In genomic region chr3:193563999-193564398, GRCh38 we compare ENCODE assay signal across 8 cellular contexts. TPM values are rescaled to one million over a fixed set of nuclear protein-coding genes. Genes with fewer than 3 reads are reported as not detected.
DNase-seq lines count a peak whose midpoint lies in the region; ATAC-seq and TF ChIP-seq lines count a peak whose summit lies in the region.

No MANE protein-coding gene starts in this region.

- peak; percentile 96 for ATAC-seq in WTC11
- ATAC-seq in activated CD8-positive, alpha-beta memory T cell treated with anti-CD3 and anti-CD28 coated beads, Interleukin-2, amount 10 ng/mL, durations not matched to agents 7 days and 5 days, result no peak
- no peak for ATAC-seq in HG03159 (IDR thresholded peaks at IDR 0.05; ENCODE audit: unreplicated experiment)

- DNase-seq in D341Med (ENCODE audit: low spot score), result peak; percentile 40
- no peak for DNase-seq in HFFc6
- DNase-seq in WTC11 (ENCODE audit: low spot score), result peak; percentile 32
- peak; percentile 7 for DNase-seq in left kidney (ENCODE audit: low read depth, low spot score)
- no peak for DNase-seq in NK-92 (lab: John Stamatoyannopoulos, UW; ENCODE audit: unreplicated experiment)
- DNase-seq in activated CD8-positive, alpha-beta memory T cell treated with anti-CD3 and anti-CD28 coated beads, Interleukin-2, amount 10 ng/mL, durations not matched to agents 7 days and 5 days, result no peak
- DNase-seq in cerebellar nuclear complex (lab: John Stamatoyannopoulos, UW), result no peak

- H3K27me3 Mint-ChIP-seq in HFFc6 (ENCODE audit: insufficient read depth), result peaks cover 9% of the 10 kb centered on the region
- H3K27me3 Mint-ChIP-seq in WTC11 (ENCODE audit: low read depth), result no peaks in the 10 kb centered on the region
- H3K27me3 Mint-ChIP-seq in activated CD8-positive, alpha-beta memory T cell treated with anti-CD3 and anti-CD28 coated beads, Interleukin-2, amount 10 ng/mL, durations not matched to agents 7 days and 5 days, result no peaks in the 10 kb centered on the region

- POLR2A ChIA-PET in WTC11 (lab: Charles Lee), result interaction anchor here (0.5 kb wide), 1 partner anchor 35 kb away, joined by 3 read pairs; no protein-coding TSS in a partner anchor

- TF ChIP-seq CTCF in HFFc6 (IDR thresholded peaks at IDR 0.05) (peak; percentile 38; the same call in 1 of the 2 replicates), WTC11 (IDR thresholded peaks at IDR 0.05) (no peak)

- CTCF ChIA-PET in WTC11 (lab: Charles Lee), result interaction anchor here (1.1 to 1.5 kb wide), 3 partner anchors 9 to 373 kb away, joined by 4 to 6 read pairs (median 4); partner anchors contain the start of gene ATP13A4
- CTCF ChIA-PET in activated CD8-positive, alpha-beta memory T cell treated with anti-CD3 and anti-CD28 coated beads, Interleukin-2, amount 10 ng/mL, durations not matched to agents 7 days and 5 days (lab: Charles Lee), result no interaction called here

- no peak overlapping the region for H3K4me3 Mint-ChIP-seq in HFFc6
- no peak overlapping the region for H3K4me3 Mint-ChIP-seq in WTC11
- no peak overlapping the region for H3K4me3 Mint-ChIP-seq in activated CD8-positive, alpha-beta memory T cell treated with anti-CD3 and anti-CD28 coated beads, Interleukin-2, amount 10 ng/mL, durations not matched to agents 7 days and 5 days

- H3K4me1 Mint-ChIP-seq in HFFc6 (ENCODE audit: low read depth) (no peaks in the 10 kb centered on the region), WTC11 (no peaks in the 10 kb centered on the region)
- H3K4me1 Mint-ChIP-seq in activated CD8-positive, alpha-beta memory T cell treated with anti-CD3 and anti-CD28 coated beads, Interleukin-2, amount 10 ng/mL, durations not matched to agents 7 days and 5 days, result no peaks in the 10 kb centered on the region

- H3K36me3 Mint-ChIP-seq in HFFc6 (ENCODE audit: low read depth) (no peaks in the 10 kb centered on the region), WTC11 (no peaks in the 10 kb centered on the region)
- no peaks in the 10 kb centered on the region for H3K36me3 Mint-ChIP-seq in activated CD8-positive, alpha-beta memory T cell treated with anti-CD3 and anti-CD28 coated beads, Interleukin-2, amount 10 ng/mL, durations not matched to agents 7 days and 5 days

- no peak overlapping the region for H3K27ac Mint-ChIP-seq in HFFc6
- no peak overlapping the region for H3K27ac Mint-ChIP-seq in WTC11
- H3K27ac Mint-ChIP-seq in activated CD8-positive, alpha-beta memory T cell treated with anti-CD3 and anti-CD28 coated beads, Interleukin-2, amount 10 ng/mL, durations not matched to agents 7 days and 5 days, result no peak overlapping the region

- H3K9me3 Mint-ChIP-seq in HFFc6 (no peaks in the 10 kb centered on the region), WTC11 (no peaks in the 10 kb centered on the region)
- no peaks in the 10 kb centered on the region for H3K9me3 Mint-ChIP-seq in activated CD8-positive, alpha-beta memory T cell treated with anti-CD3 and anti-CD28 coated beads, Interleukin-2, amount 10 ng/mL, durations not matched to agents 7 days and 5 days (ENCODE audit: low read depth)

TF ChIP-seq in WTC11, 78 proteins besides CTCF, POLR2A, EP300 and RAD21:
- no peak for TF ChIP-seq FOXP4 (CRISPR knock-in tag; IDR thresholded peaks at IDR 0.05)
- no peak for TF ChIP-seq SMAD3 (CRISPR knock-in tag; IDR thresholded peaks at IDR 0.05; ENCODE audit: borderline replicate concordance)

RNA-seq across cellular contexts. Expression of gene ATP13A4, which starts 9.3 kb away (rescaled TPM):
- total RNA-seq in HFFc6 (2021; fragmentation: NEBNext Ultra II Directional; extraction: Animal tissue kit (Norgen Biotek cat#: 25700)), result not detected
- 0.18 to 0.60 TPM (median 0.20 TPM) in 3 replicates for total RNA-seq in WTC11 (2021)
- 1 to 10 TPM; 3.7 to 6.5 TPM for total RNA-seq in activated CD8-positive, alpha-beta memory T cell treated with anti-CD3 and anti-CD28 coated beads, Interleukin-2, amount 10 ng/mL, durations not matched to agents 7 days and 5 days

RNA-seq across cellular contexts. Expression of gene OPA1, which starts 29.0 kb away (rescaled TPM):
- 10 to 100 TPM; 55.7 to 69.0 (median 64.9) TPM for total RNA-seq in HFFc6 (2021; fragmentation: NEBNext Ultra II Directional; extraction: Animal tissue kit (Norgen Biotek cat#: 25700))
- total RNA-seq in WTC11 (2021), result 64.6 to 84.7 TPM (median 77.6 TPM) in 3 replicates
- 10 to 100 TPM; 56.5 to 61.7 TPM for total RNA-seq in activated CD8-positive, alpha-beta memory T cell treated with anti-CD3 and anti-CD28 coated beads, Interleukin-2, amount 10 ng/mL, durations not matched to agents 7 days and 5 days

Comparison
In these comparisons a context has a peak if more than half of its experiments do, and no peak if none do; other contexts are left out.
1. DNase-seq: peak in D341Med (single experiment), WTC11 (single experiment) and left kidney (single experiment); none in HFFc6 (single experiment), NK-92 (single experiment), activated CD8-positive, alpha-beta memory T cell treated with anti-CD3 and anti-CD28 coated beads, Interleukin-2, amount 10 ng/mL, durations not matched to agents 7 days and 5 days (single experiment) and cerebellar nuclear complex (0 of 2).